ENCODE assay signal across 11 cellular contexts in genomic region chr10:60148266-60148840, GRCh38.
DNase-seq lines count a peak whose midpoint lies in the region; FAIRE-seq and TF ChIP-seq lines count a peak whose summit lies in the region.
"Had no signal": no experiment of that assay in that cellular context is flagged by ENCODE, and none has a peak within 500 bp of the region (broad histone marks: within the 10 kb centered on the region; RNA-seq: fewer than 3 reads in every experiment).

No MANE protein-coding gene starts in this region.

- H3K4me2 ChIP-seq in fibroblast of lung (ENCODE audit: extremely low read depth, insufficient read depth, low read length): no peak overlapping the region

- no peaks in the 10 kb centered on the region for H3K4me1 ChIP-seq in fibroblast of lung (ENCODE audit: control insufficient read depth, extremely low read depth, insufficient read depth, low read length)
- H3K4me1 ChIP-seq in CD8-positive, alpha-beta memory T cell (ENCODE audit: insufficient read depth, low read length): no peaks in the 10 kb centered on the region

- H3K36me3 Mint-ChIP-seq in progenitor cell of endocrine pancreas (ENCODE audit: insufficient read depth): peaks cover 8% of the 10 kb centered on the region
- H3K36me3 Mint-ChIP-seq in CD8-positive, alpha-beta memory T cell: peaks cover 0 to 25% (median 15%) of the 10 kb centered on the region in 3 donors

- H3K4me3 ChIP-seq in fibroblast of lung (replicated peaks in 1 of 4; ENCODE audit: control extremely low read depth in 1 of 4, insufficient read depth in 1 of 4, low read depth in 3 of 4, low read length in 4 of 4): no peak overlapping the region
- no peak overlapping the region for H3K4me3 ChIP-seq in CD8-positive, alpha-beta memory T cell (ENCODE audit: low read length)

- H3K4me1 Mint-ChIP-seq in progenitor cell of endocrine pancreas (ENCODE audit: low read depth): peaks cover 24% of the 10 kb centered on the region
- peaks cover 0 to 4% (median 0%) of the 10 kb centered on the region in 3 donors for H3K4me1 Mint-ChIP-seq in CD8-positive, alpha-beta memory T cell
- H3K4me1 Mint-ChIP-seq: naive thymus-derived CD8-positive, alpha-beta T cell had no signal

- no peaks in the 10 kb centered on the region for H3K36me3 ChIP-seq in fibroblast of lung (ENCODE audit: control insufficient read depth, insufficient read depth, low read length)
- H3K36me3 ChIP-seq in CD8-positive, alpha-beta memory T cell (ENCODE audit: insufficient read depth, low read length): peaks cover 6% of the 10 kb centered on the region

- CTCF ChIA-PET in CD8-positive, alpha-beta memory T cell (lab: Charles Lee): no interaction called here

- H3K9me3 Mint-ChIP-seq in progenitor cell of endocrine pancreas (ENCODE audit: low read depth): peaks cover 8% of the 10 kb centered on the region
- H3K9me3 Mint-ChIP-seq in CD8-positive, alpha-beta memory T cell: no peaks in the 10 kb centered on the region
- H3K9me3 Mint-ChIP-seq: T-cell had no signal

- no peaks in the 10 kb centered on the region for H3K9me3 ChIP-seq in fibroblast of lung (ENCODE audit: control insufficient read depth, insufficient read depth, low read depth, low read length)
- H3K9me3 ChIP-seq in CD8-positive, alpha-beta memory T cell (ENCODE audit: low read length): no peaks in the 10 kb centered on the region

- no peaks in the 10 kb centered on the region for H3K27me3 ChIP-seq in fibroblast of lung (ENCODE audit: control insufficient read depth, insufficient read depth, low read length)
- no peaks in the 10 kb centered on the region for H3K27me3 ChIP-seq in CD8-positive, alpha-beta memory T cell (ENCODE audit: insufficient read depth, low read length, poor library complexity, severe bottlenecking)

- H2AFZ ChIP-seq in fibroblast of lung (ENCODE audit: low read length): no peak overlapping the region

- no peaks in the 10 kb centered on the region for H4K20me1 ChIP-seq in fibroblast of lung (ENCODE audit: control insufficient read depth, extremely low read depth, insufficient read depth, low read length)

- DNase-seq in DMS53 (lab: John Stamatoyannopoulos, UW) (peak; percentile 76), RCC 7860 (ENCODE audit: low spot score) (peak; percentile 65), fibroblast of lung (ENCODE audit: low read depth in 2 of 2) (peak; percentile 86 to 89), progenitor cell of endocrine pancreas (ENCODE audit: low spot score, unreplicated experiment) (no peak), SKM-1 treated with dmso at 0.1 percent for 144 hours (lab: John Stamatoyannopoulos, UW; ENCODE audit: unreplicated experiment) (no peak), NCI-H526 (lab: John Stamatoyannopoulos, UW) (no peak), activated gamma-delta T cell treated with Interleukin-2 at 50 U/mL for 16 hours (no peak)
- no peak for DNase-seq in CD8-positive, alpha-beta memory T cell
- DNase-seq: naive thymus-derived CD8-positive, alpha-beta T cell; NCI-H187 treated with DMSO at 0.1 percent for 48 hours; T-cell had no signal

- H3K27me3 Mint-ChIP-seq in progenitor cell of endocrine pancreas: no peaks in the 10 kb centered on the region
- H3K27me3 Mint-ChIP-seq in CD8-positive, alpha-beta memory T cell: peaks cover 4 to 7% of the 10 kb centered on the region in 2 donors
- H3K27me3 Mint-ChIP-seq: T-cell had no signal

- H3K9ac ChIP-seq in fibroblast of lung (ENCODE audit: insufficient read depth, low read length): no peak overlapping the region

- H3K27ac ChIP-seq in fibroblast of lung (ENCODE audit: insufficient read depth, low read length): no peak overlapping the region
- no peak overlapping the region for H3K27ac ChIP-seq in CD8-positive, alpha-beta memory T cell (ENCODE audit: low read depth, low read length)

- H3K4me3 Mint-ChIP-seq in progenitor cell of endocrine pancreas (ENCODE audit: low read depth): no peak overlapping the region
- H3K4me3 Mint-ChIP-seq in CD8-positive, alpha-beta memory T cell: no peak overlapping the region
- H3K4me3 Mint-ChIP-seq: naive thymus-derived CD8-positive, alpha-beta T cell; T-cell had no signal

- peak; percentile 93 for FAIRE-seq in RCC 7860 (lab: Jason Lieb, UNC)

- POLR2A ChIA-PET in CD8-positive, alpha-beta memory T cell (lab: Charles Lee): no interaction called here

- no peaks in the 10 kb centered on the region for H3K79me2 ChIP-seq in fibroblast of lung (ENCODE audit: control insufficient read depth, insufficient read depth, low read length)

- H3K27ac Mint-ChIP-seq in progenitor cell of endocrine pancreas: peak overlapping the region; percentile 52
- no peak overlapping the region for H3K27ac Mint-ChIP-seq in CD8-positive, alpha-beta memory T cell
- H3K27ac Mint-ChIP-seq: T-cell had no signal

- TF ChIP-seq CTCF in fibroblast of lung (conservative IDR thresholded peaks at IDR 0.05 in 1 of 2, IDR thresholded peaks at IDR 0.05 in 1 of 2; ENCODE audit: low read depth in 1 of 2, low read length in 2 of 2) (no peak), progenitor cell of endocrine pancreas (IDR thresholded peaks at IDR 0.05; ENCODE audit: unreplicated experiment) (no peak)

Comparison
In these comparisons a context has a peak if more than half of its experiments do, and no peak if none do; other contexts are left out.
1. DNase-seq: peak in DMS53 (single experiment), RCC 7860 (single experiment) and fibroblast of lung (2 of 2); none in progenitor cell of endocrine pancreas (single experiment), SKM-1 treated with dmso at 0.1 percent for 144 hours (single experiment), NCI-H526 (0 of 2), CD8-positive, alpha-beta memory T cell (0 of 5) and activated gamma-delta T cell treated with Interleukin-2 at 50 U/mL for 16 hours (single experiment).